ENCODE assay signal across 8 cellular contexts in genomic region chr12:121800694-121801600, GRCh38. TPM values are rescaled to one million over a fixed set of nuclear protein-coding genes. Genes with fewer than 3 reads are reported as not detected.
DNase-seq lines count a peak whose midpoint lies in the region; TF ChIP-seq lines count a peak whose summit lies in the region.

No MANE protein-coding gene starts in this region.

- H3K4me1 ChIP-seq in BLaER1 (peaks cover 35% of the 10 kb centered on the region), OCI-LY3 (ENCODE audit: low read length) (peaks cover 26% of the 10 kb centered on the region), tibial artery (peaks cover 0 to 42% (median 35%) of the 10 kb centered on the region in 4 donors)

- H3K27ac Mint-ChIP-seq in activated T-helper 2 cell treated with anti-CD3 and anti-CD28 coated beads, Interferon-gamma antibody, Interleukin-2, Interleukin-4, amounts not matched to agents 10 μg/mL and 5 μg/mL and 100 μg/mL, durations not matched to agents 14 hours and 24 hours and 36 hours: peak overlapping the region; percentile 99

- H3K9me3 ChIP-seq in BLaER1 (no peaks in the 10 kb centered on the region), OCI-LY3 (ENCODE audit: insufficient read depth, low read length) (no peaks in the 10 kb centered on the region), tibial artery (no peaks in the 10 kb centered on the region)

- H3K9me3 Mint-ChIP-seq in activated T-helper 2 cell treated with anti-CD3 and anti-CD28 coated beads, Interferon-gamma antibody, Interleukin-2, Interleukin-4, amounts not matched to agents 10 μg/mL and 5 μg/mL and 100 μg/mL, durations not matched to agents 14 hours and 24 hours and 36 hours: no peaks in the 10 kb centered on the region

- TF ChIP-seq CTCF in OCI-LY3 (IDR thresholded peaks at IDR 0.05; ENCODE audit: low read depth, low read length): no peak
- TF ChIP-seq CTCF in tibial artery (IDR thresholded peaks at IDR 0.05): no peak

- peaks cover 23% of the 10 kb centered on the region for H3K36me3 ChIP-seq in BLaER1
- peaks cover 6% of the 10 kb centered on the region for H3K36me3 ChIP-seq in H7 (replicated peaks; ENCODE audit: control insufficient read depth, insufficient read depth, low read length)
- peaks cover 12% of the 10 kb centered on the region for H3K36me3 ChIP-seq in OCI-LY3 (replicated peaks; ENCODE audit: low read depth, low read length)
- H3K36me3 ChIP-seq in tibial artery: peaks cover 0 to 9% (median 0%) of the 10 kb centered on the region in 3 donors

- H3K4me3 Mint-ChIP-seq in activated T-helper 2 cell treated with anti-CD3 and anti-CD28 coated beads, Interferon-gamma antibody, Interleukin-2, Interleukin-4, amounts not matched to agents 10 μg/mL and 5 μg/mL and 100 μg/mL, durations not matched to agents 14 hours and 24 hours and 36 hours (ENCODE audit: low read depth): peak overlapping the region; percentile 87

- H3K27me3 ChIP-seq in BLaER1 (no peaks in the 10 kb centered on the region), H7 (ENCODE audit: control insufficient read depth, insufficient read depth, low read length) (no peaks in the 10 kb centered on the region), OCI-LY3 (ENCODE audit: low read depth, low read length) (no peaks in the 10 kb centered on the region), tibial artery (no peaks in the 10 kb centered on the region)

- peak overlapping the region; percentile 96 for H3K4me3 ChIP-seq in BLaER1
- peak overlapping the region; percentile 79 for H3K4me3 ChIP-seq in H7 (ENCODE audit: insufficient read depth, low read depth, low read length)
- H3K4me3 ChIP-seq in OCI-LY3 (ENCODE audit: low read length): peak overlapping the region; percentile 78
- H3K4me3 ChIP-seq in tibial artery: peak overlapping the region; percentile 90 to 91

- H3K4me1 Mint-ChIP-seq in activated T-helper 2 cell treated with anti-CD3 and anti-CD28 coated beads, Interferon-gamma antibody, Interleukin-2, Interleukin-4, amounts not matched to agents 10 μg/mL and 5 μg/mL and 100 μg/mL, durations not matched to agents 14 hours and 24 hours and 36 hours (ENCODE audit: low read depth): peaks cover 30% of the 10 kb centered on the region

- H3K9ac ChIP-seq in BLaER1: peak overlapping the region; percentile 100
- H3K9ac ChIP-seq in OCI-LY3 (ENCODE audit: low read length): peak overlapping the region; percentile 98

- H2AFZ ChIP-seq in OCI-LY3 (ENCODE audit: low read depth, low read length): no peak overlapping the region

- peaks cover 70% of the 10 kb centered on the region for H3K79me2 ChIP-seq in OCI-LY3 (ENCODE audit: low read length)

- peak overlapping the region; percentile 100 for H3K27ac ChIP-seq in BLaER1
- H3K27ac ChIP-seq in OCI-LY3 (ENCODE audit: low read length): peak overlapping the region; percentile 97
- peak overlapping the region; percentile 100 for H3K27ac ChIP-seq in tibial artery

- H4K20me1 ChIP-seq in BLaER1 (peaks cover 38% of the 10 kb centered on the region), OCI-LY3 (ENCODE audit: insufficient read depth, low read length) (0 out of 2 replicates have a peak, but pooled peaks cover 7% of the 10 kb centered on the region)

- intact Hi-C loops in activated T-helper 2 cell treated with anti-CD3 and anti-CD28 coated beads, Interferon-gamma antibody, Interleukin-2, Interleukin-4, amounts not matched to agents 10 μg/mL and 5 μg/mL and 100 μg/mL, durations not matched to agents 14 hours and 24 hours and 36 hours (cut with micrococcal nuclease): loop anchor here (10.0 kb wide), 2 partner anchors 336 to 704 kb away; partner anchors contain the start of gene ZCCHC8
- intact Hi-C loops in tibial artery (cut with DNase I; ENCODE audit: low total_unique reads): no loop called here

- no peaks in the 10 kb centered on the region for H3K27me3 Mint-ChIP-seq in activated T-helper 2 cell treated with anti-CD3 and anti-CD28 coated beads, Interferon-gamma antibody, Interleukin-2, Interleukin-4, amounts not matched to agents 10 μg/mL and 5 μg/mL and 100 μg/mL, durations not matched to agents 14 hours and 24 hours and 36 hours (ENCODE audit: low read depth)

- peak overlapping the region; percentile 93 for H3K4me2 ChIP-seq in BLaER1
- H3K4me2 ChIP-seq in OCI-LY3 (ENCODE audit: low read length): peak overlapping the region; percentile 88

- DNase-seq in H7 (peak; percentile 88), fibroblast of gingiva (ENCODE audit: low read depth) (peak; percentile 89), myocyte (ENCODE audit: low read depth) (peak; percentile 78), tibial artery (peak; percentile 76 to 89), SKM-1 (lab: John Stamatoyannopoulos, UW; ENCODE audit: unreplicated experiment) (no peak)
- DNase-seq in activated T-helper 2 cell treated with anti-CD3 and anti-CD28 coated beads, Interferon-gamma antibody, Interleukin-2, Interleukin-4, amounts not matched to agents 10 μg/mL and 5 μg/mL and 100 μg/mL, durations not matched to agents 14 hours and 24 hours and 36 hours (ENCODE audit: low spot score): peak; percentile 69

- peaks cover 54% of the 10 kb centered on the region for H3K36me3 Mint-ChIP-seq in activated T-helper 2 cell treated with anti-CD3 and anti-CD28 coated beads, Interferon-gamma antibody, Interleukin-2, Interleukin-4, amounts not matched to agents 10 μg/mL and 5 μg/mL and 100 μg/mL, durations not matched to agents 14 hours and 24 hours and 36 hours (ENCODE audit: low read depth)

RNA-seq across cellular contexts. Expression of gene SETD1B, which starts 2.9 kb away (rescaled TPM):
- total RNA-seq in H7 (2014; rRNA removed; shearing (Covaris generic)): 3.5 and 4.6 TPM in 2 replicates
- total RNA-seq in activated T-helper 2 cell treated with anti-CD3 and anti-CD28 coated beads, Interferon-gamma antibody, Interleukin-2, Interleukin-4, amounts not matched to agents 10 μg/mL and 5 μg/mL and 100 μg/mL, durations not matched to agents 14 hours and 24 hours and 36 hours: 23.3 and 24.0 TPM in 2 replicates
- 3.9 and 4.0 TPM in 2 replicates for total RNA-seq in myocyte
- polyA plus RNA-seq in myocyte (2012): 7.4 TPM

RNA-seq across cellular contexts. Expression of gene RHOF, which starts 7.5 kb away (rescaled TPM):
- 23.8 and 25.5 TPM in 2 replicates for total RNA-seq in H7 (2014; rRNA removed; shearing (Covaris generic))
- 115 and 119 TPM in 2 replicates for total RNA-seq in activated T-helper 2 cell treated with anti-CD3 and anti-CD28 coated beads, Interferon-gamma antibody, Interleukin-2, Interleukin-4, amounts not matched to agents 10 μg/mL and 5 μg/mL and 100 μg/mL, durations not matched to agents 14 hours and 24 hours and 36 hours
- 2.3 and 2.4 TPM in 2 replicates for total RNA-seq in myocyte
- 2.7 TPM for polyA plus RNA-seq in myocyte (2012)

RNA-seq across cellular contexts. Expression of gene HPD, which starts 57.7 kb away (rescaled TPM):
- 0.80 and 1.1 TPM in 2 replicates for total RNA-seq in H7 (2014; rRNA removed; shearing (Covaris generic))
- total RNA-seq in activated T-helper 2 cell treated with anti-CD3 and anti-CD28 coated beads, Interferon-gamma antibody, Interleukin-2, Interleukin-4, amounts not matched to agents 10 μg/mL and 5 μg/mL and 100 μg/mL, durations not matched to agents 14 hours and 24 hours and 36 hours: not detected in 2 replicates
- total RNA-seq in myocyte: 0.13 TPM in 1 of 2 replicates, not detected in the other
- 0.20 TPM for polyA plus RNA-seq in myocyte (2012)
